Comparison of ENCODE assay signal across 20 cellular contexts in genomic region chr12:56626691-56627090, GRCh38. TPM values are rescaled to one million over a fixed set of nuclear protein-coding genes. Genes with fewer than 3 reads are reported as not detected.
DNase-seq lines count a peak whose midpoint lies in the region; ATAC-seq and TF ChIP-seq lines count a peak whose summit lies in the region.
"Had no signal": no experiment of that assay in that cellular context is flagged by ENCODE, and none has a peak within 500 bp of the region (broad histone marks: within the 10 kb centered on the region; RNA-seq: fewer than 3 reads in every experiment).

No MANE protein-coding gene starts in this region.

- H2AFZ ChIP-seq in Loucy (ENCODE audit: low read length), result no peak overlapping the region

- H4K20me1 ChIP-seq in Loucy (ENCODE audit: insufficient read depth, low read length, poor library complexity, severe bottlenecking), result peaks cover 70% of the 10 kb centered on the region

- TF ChIP-seq CTCF in Loucy (conservative IDR thresholded peaks at IDR 0.05; ENCODE audit: low read length), result no peak
- no peak for TF ChIP-seq CTCF in nephron (IDR thresholded peaks at IDR 0.05; ENCODE audit: unreplicated experiment in 3 of 3)
- TF ChIP-seq CTCF in lower leg skin (IDR thresholded peaks at IDR 0.05), result no peak

- H3K9me3 Mint-ChIP-seq in activated CD4-positive, alpha-beta T cell treated with anti-CD3 and anti-CD28 coated beads, Interleukin-2, amount 10 ng/mL, durations not matched to agents 24 days and 14 days, result no peaks in the 10 kb centered on the region
- H3K9me3 Mint-ChIP-seq in activated T-helper 1 cell treated with anti-CD3 and anti-CD28 coated beads, Interleukin-12 subunit alpha, Interleukin-12 subunit beta, Interleukin-2, Interleukin-4 antibody, amounts not matched to agents 30 ng/mL and 10 ng/mL and 1 ng/mL, durations not matched to agents 14 hours and 24 hours and 36 hours, result no peaks in the 10 kb centered on the region
- H3K9me3 Mint-ChIP-seq in nephron, result no peaks in the 10 kb centered on the region
- H3K9me3 Mint-ChIP-seq: activated CD4-positive, alpha-beta T cell treated with anti-CD3 and anti-CD28 coated beads, Interleukin-2, amount 10 ng/mL, durations not matched to agents 7 days and 5 days; T-helper 1 cell treated with Interleukin-12 subunit alpha and Interleukin-12 subunit beta and Interleukin-4 antibody, amounts not matched to agents 30 μg/mL and 1 μg/mL, for 36 hours; type B pancreatic cell had no signal

- H3K9ac ChIP-seq in Loucy (ENCODE audit: low read depth, low read length, poor library complexity, severe bottlenecking), result peak overlapping the region; percentile 23

- H3K27ac Mint-ChIP-seq in activated CD4-positive, alpha-beta T cell treated with anti-CD3 and anti-CD28 coated beads, Interleukin-2, amount 10 ng/mL, durations not matched to agents 24 days and 14 days, result peak overlapping the region; percentile 37
- peak overlapping the region; percentile 61 for H3K27ac Mint-ChIP-seq in activated T-helper 1 cell treated with anti-CD3 and anti-CD28 coated beads, Interleukin-12 subunit alpha, Interleukin-12 subunit beta, Interleukin-2, Interleukin-4 antibody, amounts not matched to agents 30 ng/mL and 10 ng/mL and 1 ng/mL, durations not matched to agents 14 hours and 24 hours and 36 hours
- no peak overlapping the region for H3K27ac Mint-ChIP-seq in nephron
- H3K27ac Mint-ChIP-seq: activated CD4-positive, alpha-beta T cell treated with anti-CD3 and anti-CD28 coated beads, Interleukin-2, amount 10 ng/mL, durations not matched to agents 7 days and 5 days; T-helper 1 cell treated with Interleukin-12 subunit alpha and Interleukin-12 subunit beta and Interleukin-4 antibody, amounts not matched to agents 30 μg/mL and 1 μg/mL, for 36 hours had no signal

- H3K4me3 Mint-ChIP-seq in activated CD4-positive, alpha-beta T cell treated with anti-CD3 and anti-CD28 coated beads, Interleukin-2, amount 10 ng/mL, durations not matched to agents 24 days and 14 days, result no peak overlapping the region
- H3K4me3 Mint-ChIP-seq in activated T-helper 1 cell treated with anti-CD3 and anti-CD28 coated beads, Interleukin-12 subunit alpha, Interleukin-12 subunit beta, Interleukin-2, Interleukin-4 antibody, amounts not matched to agents 30 ng/mL and 10 ng/mL and 1 ng/mL, durations not matched to agents 14 hours and 24 hours and 36 hours, result no peak overlapping the region
- H3K4me3 Mint-ChIP-seq in nephron, result peak overlapping the region in 2 of 3 experiments; percentile 8 to 25
- H3K4me3 Mint-ChIP-seq: activated CD4-positive, alpha-beta T cell treated with anti-CD3 and anti-CD28 coated beads, Interleukin-2, amount 10 ng/mL, durations not matched to agents 7 days and 5 days; T-helper 1 cell treated with Interleukin-12 subunit alpha and Interleukin-12 subunit beta and Interleukin-4 antibody, amounts not matched to agents 30 μg/mL and 1 μg/mL, for 36 hours; type B pancreatic cell had no signal

- peak overlapping the region; percentile 74 for H3K4me2 ChIP-seq in Loucy (ENCODE audit: low read depth, low read length, poor library complexity, severe bottlenecking)
- H3K4me2 ChIP-seq: A549 had no signal

- H3K27me3 Mint-ChIP-seq in activated CD4-positive, alpha-beta T cell treated with anti-CD3 and anti-CD28 coated beads, Interleukin-2, amount 10 ng/mL, durations not matched to agents 24 days and 14 days, result no peaks in the 10 kb centered on the region
- no peaks in the 10 kb centered on the region for H3K27me3 Mint-ChIP-seq in activated T-helper 1 cell treated with anti-CD3 and anti-CD28 coated beads, Interleukin-12 subunit alpha, Interleukin-12 subunit beta, Interleukin-2, Interleukin-4 antibody, amounts not matched to agents 30 ng/mL and 10 ng/mL and 1 ng/mL, durations not matched to agents 14 hours and 24 hours and 36 hours (ENCODE audit: insufficient read depth)
- no peaks in the 10 kb centered on the region for H3K27me3 Mint-ChIP-seq in nephron (ENCODE audit: low read depth)
- H3K27me3 Mint-ChIP-seq: activated CD4-positive, alpha-beta T cell treated with anti-CD3 and anti-CD28 coated beads, Interleukin-2, amount 10 ng/mL, durations not matched to agents 7 days and 5 days; type B pancreatic cell had no signal

- peaks cover 52% of the 10 kb centered on the region for H3K4me1 Mint-ChIP-seq in activated CD4-positive, alpha-beta T cell treated with anti-CD3 and anti-CD28 coated beads, Interleukin-2, amount 10 ng/mL, durations not matched to agents 24 days and 14 days
- H3K4me1 Mint-ChIP-seq in activated T-helper 1 cell treated with anti-CD3 and anti-CD28 coated beads, Interleukin-12 subunit alpha, Interleukin-12 subunit beta, Interleukin-2, Interleukin-4 antibody, amounts not matched to agents 30 ng/mL and 10 ng/mL and 1 ng/mL, durations not matched to agents 14 hours and 24 hours and 36 hours (ENCODE audit: low read depth), result peaks cover 60% of the 10 kb centered on the region
- H3K4me1 Mint-ChIP-seq in nephron, result peaks cover 31% of the 10 kb centered on the region

- TF ChIP-seq POLR2A in lower leg skin (IDR thresholded peaks at IDR 0.05), result no peak

- DNase-seq in activated CD4-positive, alpha-beta T cell treated with anti-CD3 and anti-CD28 coated beads, Interleukin-2, amount 10 ng/mL, durations not matched to agents 24 days and 14 days, result no peak
- DNase-seq in activated CD4-positive, alpha-beta T cell treated with anti-CD3 and anti-CD28 coated beads, Interleukin-2, amount 50 U/mL, for 4 hours, result no peak
- no peak for DNase-seq in activated T-helper 1 cell treated with anti-CD3 and anti-CD28 coated beads, Interleukin-12 subunit alpha, Interleukin-12 subunit beta, Interleukin-2, Interleukin-4 antibody, amounts not matched to agents 30 ng/mL and 10 ng/mL and 1 ng/mL, durations not matched to agents 14 hours and 24 hours and 36 hours (ENCODE audit: low spot score)
- no peak for DNase-seq in KG1 (lab: John Stamatoyannopoulos, UW)
- no peak for DNase-seq in lower leg skin (ENCODE audit: low spot score in 2 of 2)
- DNase-seq: activated CD4-positive, alpha-beta T cell treated with anti-CD3 and anti-CD28 coated beads, Interleukin-2, amount 10 ng/mL, durations not matched to agents 7 days and 5 days; activated effector memory CD4-positive, alpha-beta T cell treated with anti-CD3 and anti-CD28 coated beads, Interleukin-2, amount 50 U/mL, for 16 hours; COR-L47; mesendoderm; NCI-H1092; NCI-H2171; ovary; stimulated activated CD4-positive, alpha-beta T cell treated with anti-CD3 and anti-CD28 coated beads, Interleukin-4, amount 100 ng/mL, for 24 hours had no signal

- H3K79me2 ChIP-seq in Loucy (ENCODE audit: insufficient read depth, low read length), result peaks cover 94% of the 10 kb centered on the region

- no peaks in the 10 kb centered on the region for H3F3A ChIP-seq in Loucy (ENCODE audit: low read depth)

- H3K27me3 ChIP-seq in Loucy (ENCODE audit: insufficient read depth, low read length, poor library complexity, severe bottlenecking), result peaks cover 4% of the 10 kb centered on the region
- H3K27me3 ChIP-seq: ovary had no signal

- H3K36me3 Mint-ChIP-seq in activated CD4-positive, alpha-beta T cell treated with anti-CD3 and anti-CD28 coated beads, Interleukin-2, amount 10 ng/mL, durations not matched to agents 24 days and 14 days (ENCODE audit: low read depth), result peaks cover 40% of the 10 kb centered on the region
- peaks cover 25% of the 10 kb centered on the region for H3K36me3 Mint-ChIP-seq in activated T-helper 1 cell treated with anti-CD3 and anti-CD28 coated beads, Interleukin-12 subunit alpha, Interleukin-12 subunit beta, Interleukin-2, Interleukin-4 antibody, amounts not matched to agents 30 ng/mL and 10 ng/mL and 1 ng/mL, durations not matched to agents 14 hours and 24 hours and 36 hours (ENCODE audit: low read depth)
- H3K36me3 Mint-ChIP-seq in nephron (ENCODE audit: low read depth), result peaks cover 34% of the 10 kb centered on the region

- H3K4me1 ChIP-seq in Loucy (ENCODE audit: insufficient read depth, low read length, poor library complexity, severe bottlenecking), result peaks cover 44% of the 10 kb centered on the region

- H3K4me3 ChIP-seq in Loucy (ENCODE audit: low read length, poor library complexity, severe bottlenecking), result peak overlapping the region; percentile 12
- H3K4me3 ChIP-seq in lower leg skin (ENCODE audit: low read depth, poor library complexity, severe bottlenecking), result no peak overlapping the region
- H3K4me3 ChIP-seq: A549, GM12878, ovary had no signal

- H3K9me3 ChIP-seq in Loucy (ENCODE audit: insufficient read depth, low read depth, low read length), result no peaks in the 10 kb centered on the region
- H3K9me3 ChIP-seq: A549, ovary had no signal

- no peaks in the 10 kb centered on the region for H3K9me2 ChIP-seq in Loucy (replicated peaks; ENCODE audit: low read depth, low read length)

- ATAC-seq in GM19397 (IDR thresholded peaks at IDR 0.05; ENCODE audit: unreplicated experiment), result no peak
- ATAC-seq: A549, GM12878 had no signal

- intact Hi-C loops in activated CD4-positive, alpha-beta T cell treated with anti-CD3 and anti-CD28 coated beads, Interleukin-2, amount 10 ng/mL, durations not matched to agents 24 days and 14 days (cut with micrococcal nuclease), result no loop called here
- intact Hi-C loops in activated T-helper 1 cell treated with anti-CD3 and anti-CD28 coated beads, Interleukin-12 subunit alpha, Interleukin-12 subunit beta, Interleukin-2, Interleukin-4 antibody, amounts not matched to agents 30 ng/mL and 10 ng/mL and 1 ng/mL, durations not matched to agents 14 hours and 24 hours and 36 hours (cut with micrococcal nuclease), result no loop called here
- intact Hi-C loops in lower leg skin (cut with DNase I; ENCODE audit: low total_unique reads), result no loop called here

- H3K36me3 ChIP-seq in Loucy (ENCODE audit: insufficient read depth, low read length), result no peaks in the 10 kb centered on the region
- H3K36me3 ChIP-seq: ovary had no signal

RNA-seq across cellular contexts. Expression of gene BAZ2A, which starts 3.4 kb away (rescaled TPM):
- total RNA-seq in activated CD4-positive, alpha-beta T cell treated with anti-CD3 and anti-CD28 coated beads, Interleukin-2, amount 10 ng/mL, durations not matched to agents 24 days and 14 days, result 117 and 118 TPM in 2 replicates
- 119 and 126 TPM in 2 replicates for total RNA-seq in activated T-helper 1 cell treated with anti-CD3 and anti-CD28 coated beads, Interleukin-12 subunit alpha, Interleukin-12 subunit beta, Interleukin-2, Interleukin-4 antibody, amounts not matched to agents 30 ng/mL and 10 ng/mL and 1 ng/mL, durations not matched to agents 14 hours and 24 hours and 36 hours
- total RNA-seq in lower leg skin, result 100 to 1,000 TPM in 2 of 4 donors, 10 to 100 TPM in 2; 64.8 to 141 (median 107) TPM

RNA-seq across cellular contexts. Expression of gene ATP5F1B, which starts 19.1 kb away (rescaled TPM):
- 760 and 771 TPM in 2 replicates for total RNA-seq in activated CD4-positive, alpha-beta T cell treated with anti-CD3 and anti-CD28 coated beads, Interleukin-2, amount 10 ng/mL, durations not matched to agents 24 days and 14 days
- 714 and 716 TPM in 2 replicates for total RNA-seq in activated T-helper 1 cell treated with anti-CD3 and anti-CD28 coated beads, Interleukin-12 subunit alpha, Interleukin-12 subunit beta, Interleukin-2, Interleukin-4 antibody, amounts not matched to agents 30 ng/mL and 10 ng/mL and 1 ng/mL, durations not matched to agents 14 hours and 24 hours and 36 hours
- total RNA-seq in lower leg skin, result 100 to 1,000 TPM; 360 to 457 (median 395) TPM

Comparison
In these comparisons a context has a peak if more than half of its experiments do, and no peak if none do; other contexts are left out.
1. H3K27ac Mint-ChIP-seq: peak in activated CD4-positive, alpha-beta T cell treated with anti-CD3 and anti-CD28 coated beads, Interleukin-2, amount 10 ng/mL, durations not matched to agents 24 days and 14 days (single experiment) and activated T-helper 1 cell treated with anti-CD3 and anti-CD28 coated beads, Interleukin-12 subunit alpha, Interleukin-12 subunit beta, Interleukin-2, Interleukin-4 antibody, amounts not matched to agents 30 ng/mL and 10 ng/mL and 1 ng/mL, durations not matched to agents 14 hours and 24 hours and 36 hours (single experiment); none in nephron (0 of 3).
2. H3K4me3 Mint-ChIP-seq: peak in nephron (2 of 3); none in activated CD4-positive, alpha-beta T cell treated with anti-CD3 and anti-CD28 coated beads, Interleukin-2, amount 10 ng/mL, durations not matched to agents 24 days and 14 days (single experiment) and activated T-helper 1 cell treated with anti-CD3 and anti-CD28 coated beads, Interleukin-12 subunit alpha, Interleukin-12 subunit beta, Interleukin-2, Interleukin-4 antibody, amounts not matched to agents 30 ng/mL and 10 ng/mL and 1 ng/mL, durations not matched to agents 14 hours and 24 hours and 36 hours (single experiment).